In the genomic region with DNA sequence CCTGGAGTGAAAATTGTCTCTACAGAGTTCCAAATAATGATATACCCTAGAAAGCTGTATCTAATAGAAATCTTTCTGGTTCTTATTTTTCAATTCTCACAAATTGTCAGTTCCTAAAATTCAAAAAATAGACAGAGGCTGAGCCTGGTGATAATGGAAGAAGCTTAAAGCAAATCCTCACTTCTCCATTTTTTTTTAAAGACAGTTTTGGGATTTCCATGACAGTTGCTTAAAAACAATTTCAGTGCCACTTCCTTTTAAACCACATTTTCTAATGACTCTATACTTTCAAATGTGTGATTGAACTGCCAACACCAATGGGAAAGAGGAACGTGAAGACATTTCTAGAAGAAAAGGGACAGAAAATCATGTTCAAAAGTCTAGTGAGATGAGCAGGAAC, we compare ENCODE assay signal across 28 cellular contexts. TPM values are rescaled to one million over a fixed set of nuclear protein-coding genes. Genes with fewer than 3 reads are reported as not detected.
"Had no signal": no experiment of that assay in that cellular context is flagged by ENCODE, and none has a peak within 500 bp of the region (broad histone marks: within the 10 kb centered on the region; RNA-seq: fewer than 3 reads in every experiment).

No MANE protein-coding gene starts in this region.

- H3K27ac ChIP-seq: esophagus muscularis mucosa, foreskin keratinocyte, pancreas, psoas muscle, right atrium auricular region, transverse colon had no signal

- H3K4me1 ChIP-seq: foreskin keratinocyte, pancreas, psoas muscle, right atrium auricular region, transverse colon had no signal

- DNase-seq: activated CD4-positive, alpha-beta T cell treated with anti-CD3 and anti-CD28 coated beads for 36 hours; activated CD4-positive, CD25-positive, alpha-beta regulatory T cell; activated naive CD4-positive, alpha-beta T cell treated with Interleukin-2 at 50 U/mL for 16 hours; activated T-cell treated with anti-CD3 and anti-CD28 coated beads for 4 hours; activated T-cell treated with anti-CD3 and anti-CD28 coated beads, Interleukin-2, amount 50 U/mL, for 72 hours; anterior cingulate cortex; dermis blood vessel endothelial cell; effector CD4-positive, alpha-beta T cell; foreskin keratinocyte; heart left ventricle; hypothalamus; immature natural killer cell; kidney; left colon; mammary epithelial cell; naive B cell; pancreas; psoas muscle; stimulated activated CD4-positive, alpha-beta T cell treated with anti-CD3 and anti-CD28 coated beads, Interleukin-1b, Interleukin-23, amount 100 ng/mL, for 48 hours; stimulated activated naive CD4-positive, alpha-beta T cell treated with Interleukin-2 at 50 U/mL for 16 hours; transverse colon had no signal

- H3K4me2 ChIP-seq: smooth muscle cell had no signal

- FAIRE-seq: bronchial epithelial cell, kidney, pancreas had no signal

- H3K9me3 ChIP-seq: esophagus muscularis mucosa, pancreas, psoas muscle, right atrium auricular region, transverse colon had no signal

- ATAC-seq: activated CD4-positive, alpha-beta T cell treated with anti-CD3 and anti-CD28 coated beads for 36 hours; activated T-cell treated with anti-CD3 and anti-CD28 coated beads, Interleukin-2, amount 50 U/mL, for 72 hours; foreskin keratinocyte; heart left ventricle; left colon; pancreas; psoas muscle had no signal

- H3K4me3 ChIP-seq: esophagus muscularis mucosa, heart left ventricle, pancreas, psoas muscle, right atrium auricular region, smooth muscle cell, transverse colon had no signal

RNA-seq across cellular contexts. Expression of gene GKN2, which starts 4.0 kb away (rescaled TPM):
- polyA plus RNA-seq: foreskin keratinocyte, heart left ventricle, immature natural killer cell, liver, mammary epithelial cell, neural cell, psoas muscle, smooth muscle cell, urinary bladder had no signal

RNA-seq across cellular contexts. Expression of gene GKN1, which starts 25.7 kb away (rescaled TPM):
- polyA plus RNA-seq: heart left ventricle, immature natural killer cell, liver, mammary epithelial cell, neural cell, smooth muscle cell had no signal
